Comparison of ENCODE assay signal across 8 cellular contexts in the genomic region with DNA sequence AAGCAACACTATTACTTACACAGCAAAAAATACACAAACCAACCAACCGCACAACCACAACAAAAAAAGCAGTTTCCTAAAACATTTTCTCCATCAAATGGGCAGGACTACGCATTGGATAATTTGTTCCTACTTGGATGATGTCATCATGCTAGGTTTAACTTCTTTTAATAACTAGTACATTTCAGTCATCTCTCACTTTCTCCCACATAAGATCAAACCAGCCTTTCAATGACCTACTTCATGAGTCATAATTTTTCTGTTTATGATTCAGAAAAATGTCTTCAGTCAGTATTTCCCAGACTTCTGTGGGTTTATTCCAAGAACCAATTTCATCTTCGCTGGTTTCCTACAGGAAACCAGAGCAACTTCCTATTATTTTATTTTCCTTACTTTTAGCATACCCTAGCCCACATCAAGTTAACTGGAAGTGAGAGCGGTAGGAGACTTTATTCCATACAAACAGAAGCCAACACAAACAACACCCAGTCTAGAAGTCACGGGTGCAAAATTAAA.
DNase-seq lines count a peak whose midpoint lies in the region; ATAC-seq lines count a peak whose summit lies in the region.

No MANE protein-coding gene starts in this region.

- H3K4me1 Mint-ChIP-seq in CD4-positive, alpha-beta memory T cell = peaks cover 14 to 22% (median 18%) of the 10 kb centered on the region in 4 donors
- H3K4me1 Mint-ChIP-seq in T-helper 2 cell treated with Interferon-gamma antibody and Interleukin-4, amounts not matched to agents 5 μg/mL and 100 μg/mL, for 36 hours (ENCODE audit: low read depth) = peaks cover 15% of the 10 kb centered on the region

- POLR2A ChIA-PET in CD4-positive, alpha-beta memory T cell (lab: Charles Lee; ENCODE audit: partially characterized antibody) = no interaction called here

- peak overlapping the region in 7 of 8 donors; percentile 51 to 73 (median 69) for H3K4me3 Mint-ChIP-seq in CD4-positive, alpha-beta memory T cell
- peak overlapping the region; percentile 68 for H3K4me3 Mint-ChIP-seq in T-helper 2 cell treated with Interferon-gamma antibody and Interleukin-4, amounts not matched to agents 5 μg/mL and 100 μg/mL, for 36 hours

- no peak for DNase-seq in CD4-positive, alpha-beta memory T cell
- DNase-seq in T-helper 2 cell treated with Interferon-gamma antibody and Interleukin-4, amounts not matched to agents 5 μg/mL and 100 μg/mL, for 36 hours (ENCODE audit: low spot score) = peak; percentile 35
- DNase-seq in iris pigment epithelial cell (ENCODE audit: low read depth) (peak; percentile 92), midbrain (lab: John Stamatoyannopoulos, UW) (no peak), NCI-H510A treated with DMSO at 0.1 percent for 48 hours (lab: John Stamatoyannopoulos, UW) (no peak), GF-D8 (lab: John Stamatoyannopoulos, UW) (no peak)

- peak overlapping the region in 4 of 7 donors; percentile 1 to 34 (median 28) for H3K27ac Mint-ChIP-seq in CD4-positive, alpha-beta memory T cell
- H3K27ac Mint-ChIP-seq in T-helper 2 cell treated with Interferon-gamma antibody and Interleukin-4, amounts not matched to agents 5 μg/mL and 100 μg/mL, for 36 hours = peak overlapping the region; percentile 26

- no peaks in the 10 kb centered on the region for H3K27me3 Mint-ChIP-seq in CD4-positive, alpha-beta memory T cell
- H3K27me3 Mint-ChIP-seq in T-helper 2 cell treated with Interferon-gamma antibody and Interleukin-4, amounts not matched to agents 5 μg/mL and 100 μg/mL, for 36 hours (ENCODE audit: low read depth) = peaks cover 8% of the 10 kb centered on the region

- H3K36me3 ChIP-seq in CD4-positive, alpha-beta memory T cell (ENCODE audit: insufficient read depth, low read length) = no peaks in the 10 kb centered on the region

- H3K4me3 ChIP-seq in CD4-positive, alpha-beta memory T cell (ENCODE audit: low read length in 2 of 2) = no peak overlapping the region

- H3K36me3 Mint-ChIP-seq in CD4-positive, alpha-beta memory T cell = peaks cover 0 to 11% of the 10 kb centered on the region in 2 donors
- peaks cover 2% of the 10 kb centered on the region for H3K36me3 Mint-ChIP-seq in T-helper 2 cell treated with Interferon-gamma antibody and Interleukin-4, amounts not matched to agents 5 μg/mL and 100 μg/mL, for 36 hours (ENCODE audit: low read depth)

- CTCF ChIA-PET in CD4-positive, alpha-beta memory T cell (lab: Charles Lee; ENCODE audit: partially characterized antibody) = interaction anchor here (1.3 to 1.9 kb wide), 2 partner anchors 12 to 523 kb away, joined by 4 read pairs; no protein-coding TSS in a partner anchor

- intact Hi-C loops in CD4-positive, alpha-beta memory T cell (cut with micrococcal nuclease) = no loop called here

- H3K9me3 Mint-ChIP-seq in CD4-positive, alpha-beta memory T cell = no peaks in the 10 kb centered on the region
- no peaks in the 10 kb centered on the region for H3K9me3 Mint-ChIP-seq in T-helper 2 cell treated with Interferon-gamma antibody and Interleukin-4, amounts not matched to agents 5 μg/mL and 100 μg/mL, for 36 hours

- H3K9me3 ChIP-seq in CD4-positive, alpha-beta memory T cell (ENCODE audit: control insufficient read depth in 1 of 2, low read length in 2 of 2) = no peaks in the 10 kb centered on the region

- peak; percentile 47 for ATAC-seq in GM21447 (IDR thresholded peaks at IDR 0.05; ENCODE audit: unreplicated experiment)
- no peak for ATAC-seq in HG03095 (IDR thresholded peaks at IDR 0.05; ENCODE audit: unreplicated experiment)

- H3K4me1 ChIP-seq in CD4-positive, alpha-beta memory T cell (ENCODE audit: insufficient read depth, low read length) = peaks cover 10% of the 10 kb centered on the region

- H3K27ac ChIP-seq in CD4-positive, alpha-beta memory T cell (ENCODE audit: low read depth, low read length) = no peak overlapping the region

- no peaks in the 10 kb centered on the region for H3K27me3 ChIP-seq in CD4-positive, alpha-beta memory T cell (ENCODE audit: insufficient read depth, low read length)

Comparison
In these comparisons a context has a peak if more than half of its experiments do, and no peak if none do; other contexts are left out.
1. DNase-seq: peak in T-helper 2 cell treated with Interferon-gamma antibody and Interleukin-4, amounts not matched to agents 5 μg/mL and 100 μg/mL, for 36 hours (single experiment) and iris pigment epithelial cell (single experiment); none in CD4-positive, alpha-beta memory T cell (0 of 5), midbrain (single experiment), NCI-H510A treated with DMSO at 0.1 percent for 48 hours (single experiment) and GF-D8 (single experiment).